Comparison of ENCODE assay signal across 1 cellular context in the genomic region with DNA sequence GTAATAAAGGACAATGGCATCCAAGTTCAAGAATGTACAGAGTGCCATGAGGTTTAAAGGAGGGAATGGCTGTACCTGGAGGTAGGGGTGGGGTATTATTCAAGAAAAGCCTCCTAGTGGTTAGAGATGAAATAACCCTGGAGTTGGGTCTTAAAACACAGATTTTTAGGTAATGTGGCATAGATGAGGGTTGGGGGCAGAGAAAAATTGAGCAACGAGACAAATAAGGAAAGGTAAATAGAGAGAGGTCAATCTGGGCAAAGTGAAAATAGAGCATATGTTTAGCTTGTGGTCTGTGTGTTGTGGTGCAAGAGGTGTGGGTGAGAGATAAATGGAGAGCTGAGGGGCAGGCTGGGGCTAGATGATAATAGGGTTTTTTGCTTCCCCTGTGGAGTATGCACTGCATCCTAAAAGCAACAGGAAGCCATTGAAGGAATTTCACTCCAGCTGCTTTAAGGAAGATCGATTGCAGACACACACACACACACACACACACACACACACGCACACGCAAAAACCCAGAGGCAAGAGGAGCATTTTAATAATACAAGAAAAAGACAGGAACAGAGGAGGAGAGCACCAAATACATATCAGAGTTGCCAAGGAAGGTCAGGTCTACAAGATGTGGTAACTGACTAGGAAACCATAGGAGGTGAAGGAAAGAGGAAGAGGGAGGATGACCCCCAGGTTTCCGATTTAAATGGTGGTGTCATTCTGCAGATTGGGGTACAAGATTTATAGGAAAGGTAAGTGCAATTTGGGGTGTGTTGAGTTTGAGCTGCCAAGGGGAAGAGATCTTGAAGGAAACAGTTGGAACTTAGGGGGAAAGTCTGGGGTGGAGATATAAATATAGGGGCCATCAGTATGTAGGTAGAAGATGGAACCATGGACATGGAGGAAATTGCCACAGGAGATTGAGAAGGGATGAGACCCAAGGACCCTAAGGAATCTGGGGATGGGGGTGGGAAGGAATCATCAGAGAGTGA.
TF ChIP-seq lines count a peak whose summit lies in the region.

No MANE protein-coding gene starts in this region.

TF ChIP-seq in HepG2, 621 proteins besides CTCF, POLR2A, EP300 and RAD21 (continued from another document and continues in another):
- TF ChIP-seq ZIK1 (CRISPR knock-in tag; IDR thresholded peaks at IDR 0.05; ENCODE audit: borderline replicate concordance, low read depth) = 0 out of 2 replicates have a peak, but pooled peaks have one; percentile 23
- TF ChIP-seq SMAD3 (CRISPR knock-in tag; IDR thresholded peaks at IDR 0.05) = peak; percentile 93
- peak; percentile 36; the same call in 1 of the 2 replicates for TF ChIP-seq PRDM15 (CRISPR knock-in tag; IDR thresholded peaks at IDR 0.05)
- TF ChIP-seq TBX2 (CRISPR knock-in tag; IDR thresholded peaks at IDR 0.05; ENCODE audit: borderline replicate concordance) = peak; percentile 99
- peak; percentile 69; the same call in 1 of the 2 replicates for TF ChIP-seq ZNF776 (CRISPR knock-in tag; IDR thresholded peaks at IDR 0.05)
- TF ChIP-seq ZNF557 (CRISPR knock-in tag; IDR thresholded peaks at IDR 0.05) = 0 out of 2 replicates have a peak, but pooled peaks have one; percentile 21
- 0 out of 2 replicates have a peak, but pooled peaks have one; percentile 64 for TF ChIP-seq SMAD1 (CRISPR knock-in tag; IDR thresholded peaks at IDR 0.05; ENCODE audit: borderline replicate concordance, low read depth)
- peak; percentile 93 for TF ChIP-seq HDAC1 (CRISPR knock-in tag; IDR thresholded peaks at IDR 0.05)
- peak; percentile 98 for TF ChIP-seq CEBPB (IDR thresholded peaks at IDR 0.05; ENCODE audit: borderline replicate concordance, low read depth, low read length)
- peak; percentile 92 for TF ChIP-seq ERF (CRISPR knock-in tag; IDR thresholded peaks at IDR 0.05)
- peak; percentile 16; the same call in 1 of the 2 replicates for TF ChIP-seq SP4 (CRISPR knock-in tag; IDR thresholded peaks at IDR 0.05)
- 0 out of 2 replicates have a peak, but pooled peaks have one; percentile 88 for TF ChIP-seq RARG (CRISPR knock-in tag; IDR thresholded peaks at IDR 0.05; ENCODE audit: low read depth)
- TF ChIP-seq ZNF317 (CRISPR knock-in tag; IDR thresholded peaks at IDR 0.05) = peak; percentile 88
- TF ChIP-seq DNMT1 (CRISPR knock-in tag; IDR thresholded peaks at IDR 0.05) = no peak
- peak; percentile 66; the same call in 1 of the 2 replicates for TF ChIP-seq RFXANK (CRISPR knock-in tag; IDR thresholded peaks at IDR 0.05)
- TF ChIP-seq ELF4 (CRISPR knock-in tag; IDR thresholded peaks at IDR 0.05; ENCODE audit: borderline replicate concordance) = peak; percentile 57; the same call in 1 of the 2 replicates
- TF ChIP-seq ZNF782 (CRISPR knock-in tag; IDR thresholded peaks at IDR 0.05; ENCODE audit: borderline replicate concordance) = peak; percentile 83; the same call in 1 of the 2 replicates
- peak; percentile 98 for TF ChIP-seq RERE (CRISPR knock-in tag; IDR thresholded peaks at IDR 0.05; ENCODE audit: low read depth)
- peak; percentile 68; the same call in 1 of the 2 replicates for TF ChIP-seq HINFP (CRISPR knock-in tag; IDR thresholded peaks at IDR 0.05; ENCODE audit: low read depth)
- no peak for TF ChIP-seq TAF15 (IDR thresholded peaks at IDR 0.05; ENCODE audit: low read depth, low read length, poor library complexity, severe bottlenecking)
- TF ChIP-seq, protein P1, sequence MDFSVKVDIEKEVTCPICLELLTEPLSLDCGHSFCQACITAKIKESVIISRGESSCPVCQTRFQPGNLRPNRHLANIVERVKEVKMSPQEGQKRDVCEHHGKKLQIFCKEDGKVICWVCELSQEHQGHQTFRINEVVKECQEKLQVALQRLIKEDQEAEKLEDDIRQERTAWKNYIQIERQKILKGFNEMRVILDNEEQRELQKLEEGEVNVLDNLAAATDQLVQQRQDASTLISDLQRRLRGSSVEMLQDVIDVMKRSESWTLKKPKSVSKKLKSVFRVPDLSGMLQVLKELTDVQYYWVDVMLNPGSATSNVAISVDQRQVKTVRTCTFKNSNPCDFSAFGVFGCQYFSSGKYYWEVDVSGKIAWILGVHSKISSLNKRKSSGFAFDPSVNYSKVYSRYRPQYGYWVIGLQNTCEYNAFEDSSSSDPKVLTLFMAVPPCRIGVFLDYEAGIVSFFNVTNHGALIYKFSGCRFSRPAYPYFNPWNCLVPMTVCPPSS (IDR thresholded peaks at IDR 0.05) = no peak
- TF ChIP-seq MYC (CRISPR knock-in tag; IDR thresholded peaks at IDR 0.05; ENCODE audit: borderline replicate concordance) = peak; percentile 29; the same call in 1 of the 2 replicates
- TF ChIP-seq, protein P2, sequence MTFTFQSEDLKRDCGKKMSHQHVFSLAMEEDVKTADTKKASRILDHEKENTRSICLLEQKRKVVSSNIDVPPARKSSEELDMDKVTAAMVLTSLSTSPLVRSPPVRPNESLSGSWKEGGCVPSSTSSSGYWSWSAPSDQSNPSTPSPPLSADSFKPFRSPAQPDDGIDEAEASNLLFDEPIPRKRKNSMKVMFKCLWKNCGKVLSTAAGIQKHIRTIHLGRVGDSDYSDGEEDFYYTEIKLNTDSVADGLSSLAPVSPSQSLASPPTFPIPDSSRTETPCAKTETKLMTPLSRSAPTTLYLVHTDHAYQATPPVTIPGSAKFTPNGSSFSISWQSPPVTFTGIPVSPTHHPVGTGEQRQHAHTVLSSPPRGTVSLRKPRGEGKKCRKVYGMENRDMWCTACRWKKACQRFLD (CRISPR knock-in tag; IDR thresholded peaks at IDR 0.05; ENCODE audit: borderline replicate concordance) = peak; percentile 66; the same call in 1 of the 2 replicates
- peak; percentile 98 for TF ChIP-seq BCL6 (CRISPR knock-in tag; IDR thresholded peaks at IDR 0.05)
- TF ChIP-seq, protein P3, sequence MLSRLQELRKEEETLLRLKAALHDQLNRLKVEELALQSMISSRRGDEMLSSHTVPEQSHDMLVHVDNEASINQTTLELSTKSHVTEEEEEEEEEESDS (CRISPR knock-in tag; IDR thresholded peaks at IDR 0.05; ENCODE audit: borderline replicate concordance) = no peak
- peak; percentile 78 for TF ChIP-seq ARNT2 (CRISPR knock-in tag; IDR thresholded peaks at IDR 0.05; ENCODE audit: low read depth)
- TF ChIP-seq ZSCAN21 (CRISPR knock-in tag; IDR thresholded peaks at IDR 0.05; ENCODE audit: borderline replicate concordance) = peak; percentile 85
- TF ChIP-seq MLLT10 (CRISPR knock-in tag; IDR thresholded peaks at IDR 0.05) = no peak
- no peak for TF ChIP-seq EEA1 (CRISPR knock-in tag; IDR thresholded peaks at IDR 0.05; ENCODE audit: borderline replicate concordance)
- TF ChIP-seq, protein P4, sequence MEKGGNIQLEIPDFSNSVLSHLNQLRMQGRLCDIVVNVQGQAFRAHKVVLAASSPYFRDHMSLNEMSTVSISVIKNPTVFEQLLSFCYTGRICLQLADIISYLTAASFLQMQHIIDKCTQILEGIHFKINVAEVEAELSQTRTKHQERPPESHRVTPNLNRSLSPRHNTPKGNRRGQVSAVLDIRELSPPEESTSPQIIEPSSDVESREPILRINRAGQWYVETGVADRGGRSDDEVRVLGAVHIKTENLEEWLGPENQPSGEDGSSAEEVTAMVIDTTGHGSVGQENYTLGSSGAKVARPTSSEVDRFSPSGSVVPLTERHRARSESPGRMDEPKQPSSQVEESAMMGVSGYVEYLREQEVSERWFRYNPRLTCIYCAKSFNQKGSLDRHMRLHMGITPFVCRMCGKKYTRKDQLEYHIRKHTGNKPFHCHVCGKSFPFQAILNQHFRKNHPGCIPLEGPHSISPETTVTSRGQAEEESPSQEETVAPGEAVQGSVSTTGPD (CRISPR knock-in tag; IDR thresholded peaks at IDR 0.05) = peak; percentile 94
- 0 out of 2 replicates have a peak, but pooled peaks have one; percentile 15 for TF ChIP-seq KLF11 (CRISPR knock-in tag; IDR thresholded peaks at IDR 0.05)
- TF ChIP-seq POLR2AphosphoS5 (IDR thresholded peaks at IDR 0.05; ENCODE audit: low read depth, low read length) = no peak
- TF ChIP-seq HHEX (CRISPR knock-in tag; IDR thresholded peaks at IDR 0.05) = peak; percentile 90
- TF ChIP-seq ZBTB43 (CRISPR knock-in tag; conservative IDR thresholded peaks at IDR 0.05) = peak; percentile 96
- TF ChIP-seq HDAC2 (CRISPR knock-in tag; IDR thresholded peaks at IDR 0.05) = peak; percentile 98
- TF ChIP-seq AHR (CRISPR knock-in tag; IDR thresholded peaks at IDR 0.05) = peak; percentile 56; the same call in 1 of the 2 replicates
